In the genomic region with DNA sequence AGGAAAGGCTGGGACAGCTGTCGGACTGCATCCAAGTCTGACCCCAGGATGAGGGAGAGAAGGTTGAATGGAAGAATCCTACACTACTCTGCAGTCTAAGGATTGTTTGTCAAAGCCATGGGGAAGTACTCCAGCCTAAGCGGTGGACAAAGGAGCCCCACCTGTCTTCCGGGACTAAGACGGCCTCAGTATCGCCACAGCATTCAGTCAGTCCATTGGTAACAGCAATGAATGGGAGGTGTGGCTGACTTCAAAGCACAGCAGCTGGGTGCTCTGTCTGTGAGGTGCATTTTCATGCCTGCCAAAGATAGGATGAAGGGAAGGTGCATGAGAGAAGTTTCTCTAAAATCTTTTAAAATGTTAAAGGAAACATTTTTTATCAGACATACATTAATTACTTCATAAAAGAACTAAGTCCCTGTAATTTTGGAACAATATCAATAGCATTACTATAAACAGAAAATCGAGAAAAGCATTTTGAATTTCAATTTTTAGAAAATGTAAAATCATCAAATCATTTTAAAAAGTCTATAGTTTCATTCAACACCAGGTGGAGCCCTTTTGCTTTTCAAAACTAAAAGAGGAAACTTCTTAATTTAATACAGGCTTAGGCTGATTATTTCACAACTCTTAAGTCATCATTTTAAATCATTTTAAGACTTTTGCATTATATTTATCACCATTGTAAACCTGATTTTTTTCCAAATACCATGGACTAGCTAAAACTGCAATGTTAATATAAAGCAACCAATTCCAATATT, we compare ENCODE assay signal across 9 cellular contexts.
DNase-seq lines count a peak whose midpoint lies in the region; ATAC-seq and TF ChIP-seq lines count a peak whose summit lies in the region.
"Had no signal": no experiment of that assay in that cellular context is flagged by ENCODE, and none has a peak within 500 bp of the region (broad histone marks: within the 10 kb centered on the region; RNA-seq: fewer than 3 reads in every experiment).

No MANE protein-coding gene starts in this region.

- no peak overlapping the region for H3K9ac ChIP-seq in DND-41 (ENCODE audit: low read depth, low read length)

- H4K20me1 ChIP-seq in DND-41 (ENCODE audit: insufficient read depth, low read length) = no peaks in the 10 kb centered on the region

- no peaks in the 10 kb centered on the region for H3K36me3 ChIP-seq in DND-41 (ENCODE audit: insufficient read depth, low read length)

- H2AFZ ChIP-seq in DND-41 (ENCODE audit: low read depth, low read length) = no peak overlapping the region

- TF ChIP-seq CTCF in DND-41 (IDR thresholded peaks at IDR 0.05; ENCODE audit: borderline replicate concordance, extremely low read depth, low read length, poor library complexity, severe bottlenecking) (peak; percentile 52), VCaP (conservative IDR thresholded peaks at IDR 0.05) (peak; percentile 72)

- H3K4me1 ChIP-seq in DND-41 (ENCODE audit: insufficient read depth, low read length) = no peaks in the 10 kb centered on the region

- no peak overlapping the region for H3K4me2 ChIP-seq in DND-41 (ENCODE audit: insufficient read depth, low read length)

- H3K27ac ChIP-seq in DND-41 (ENCODE audit: low read length) (no peak overlapping the region), VCaP (no peak overlapping the region)

- no peaks in the 10 kb centered on the region for H3K9me3 ChIP-seq in DND-41 (ENCODE audit: insufficient read depth, low read length, severe bottlenecking)

- no peaks in the 10 kb centered on the region for H3K27me3 ChIP-seq in DND-41 (ENCODE audit: insufficient read depth, low read length, poor library complexity)

- H3K4me3 ChIP-seq in DND-41 (ENCODE audit: low read depth in 1 of 2, low read length in 2 of 2) = no peak overlapping the region

- no peaks in the 10 kb centered on the region for H3K79me2 ChIP-seq in DND-41 (ENCODE audit: insufficient read depth, low read length)

- ATAC-seq in DND-41 (ENCODE audit: insufficient read depth, low read depth) (no peak), GM19455 (IDR thresholded peaks at IDR 0.05; ENCODE audit: unreplicated experiment) (no peak), GM21447 (IDR thresholded peaks at IDR 0.05; ENCODE audit: unreplicated experiment) (no peak), GM21619 (IDR thresholded peaks at IDR 0.05; ENCODE audit: unreplicated experiment) (no peak)

- DNase-seq in DND-41 (no peak), NCI-H1092 treated with DMSO at 0.1 percent for 48 hours (lab: John Stamatoyannopoulos, UW) (peak; percentile 68), inferior parietal cortex (ENCODE audit: extremely low spot score) (peak; percentile 63)
- no peak for DNase-seq in stimulated activated naive CD4-positive, alpha-beta T cell (lab: John Stamatoyannopoulos, UW)
- DNase-seq: naive B cell had no signal

Comparison
In these comparisons a context has a peak if more than half of its experiments do, and no peak if none do; other contexts are left out.
1. DNase-seq: peak in NCI-H1092 treated with DMSO at 0.1 percent for 48 hours (single experiment) and inferior parietal cortex (single experiment); none in DND-41 (single experiment) and stimulated activated naive CD4-positive, alpha-beta T cell (0 of 6).